2 cellular contexts compared by ENCODE assay signal in genomic region chr16:74608381-74608780, GRCh38.
TF ChIP-seq lines count a peak whose summit lies in the region.

No MANE protein-coding gene starts in this region.

TF ChIP-seq in IMR-90, 13 proteins besides CTCF, POLR2A, EP300 and RAD21:
- TF ChIP-seq CEBPB (IDR thresholded peaks at IDR 0.05; ENCODE audit: low read depth, low read length) = no peak
- TF ChIP-seq SMC3 (IDR thresholded peaks at IDR 0.05; ENCODE audit: low read depth, low read length) = no peak
- no peak for TF ChIP-seq FOS (IDR thresholded peaks at IDR 0.05; ENCODE audit: low read depth, low read length)
- no peak for TF ChIP-seq NFE2L2 (IDR thresholded peaks at IDR 0.05; ENCODE audit: low read depth, low read length)
- no peak for TF ChIP-seq BHLHE40 (IDR thresholded peaks at IDR 0.05; ENCODE audit: low read depth, low read length)
- TF ChIP-seq, protein P1, sequence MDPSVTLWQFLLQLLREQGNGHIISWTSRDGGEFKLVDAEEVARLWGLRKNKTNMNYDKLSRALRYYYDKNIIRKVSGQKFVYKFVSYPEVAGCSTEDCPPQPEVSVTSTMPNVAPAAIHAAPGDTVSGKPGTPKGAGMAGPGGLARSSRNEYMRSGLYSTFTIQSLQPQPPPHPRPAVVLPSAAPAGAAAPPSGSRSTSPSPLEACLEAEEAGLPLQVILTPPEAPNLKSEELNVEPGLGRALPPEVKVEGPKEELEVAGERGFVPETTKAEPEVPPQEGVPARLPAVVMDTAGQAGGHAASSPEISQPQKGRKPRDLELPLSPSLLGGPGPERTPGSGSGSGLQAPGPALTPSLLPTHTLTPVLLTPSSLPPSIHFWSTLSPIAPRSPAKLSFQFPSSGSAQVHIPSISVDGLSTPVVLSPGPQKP (IDR thresholded peaks at IDR 0.05; ENCODE audit: borderline replicate concordance, low read depth, low read length) = no peak
- no peak for TF ChIP-seq RCOR1 (IDR thresholded peaks at IDR 0.05; ENCODE audit: insufficient replicate concordance, low read length)
- no peak for TF ChIP-seq USF2 (IDR thresholded peaks at IDR 0.05; ENCODE audit: low read depth, low read length)
- no peak for TF ChIP-seq MAFK (IDR thresholded peaks at IDR 0.05; ENCODE audit: low read depth, low read length)

TF ChIP-seq in H1, 55 proteins besides CTCF, POLR2A, EP300 and RAD21:
- TF ChIP-seq TEAD4 (IDR thresholded peaks at IDR 0.05; ENCODE audit: low read depth, low read length) = no peak
- no peak for TF ChIP-seq JUN (IDR thresholded peaks at IDR 0.05; ENCODE audit: low read depth, low read length)
- TF ChIP-seq SP4 (IDR thresholded peaks at IDR 0.05; ENCODE audit: low read length) = no peak
